22 cellular contexts compared by ENCODE assay signal in the genomic region with DNA sequence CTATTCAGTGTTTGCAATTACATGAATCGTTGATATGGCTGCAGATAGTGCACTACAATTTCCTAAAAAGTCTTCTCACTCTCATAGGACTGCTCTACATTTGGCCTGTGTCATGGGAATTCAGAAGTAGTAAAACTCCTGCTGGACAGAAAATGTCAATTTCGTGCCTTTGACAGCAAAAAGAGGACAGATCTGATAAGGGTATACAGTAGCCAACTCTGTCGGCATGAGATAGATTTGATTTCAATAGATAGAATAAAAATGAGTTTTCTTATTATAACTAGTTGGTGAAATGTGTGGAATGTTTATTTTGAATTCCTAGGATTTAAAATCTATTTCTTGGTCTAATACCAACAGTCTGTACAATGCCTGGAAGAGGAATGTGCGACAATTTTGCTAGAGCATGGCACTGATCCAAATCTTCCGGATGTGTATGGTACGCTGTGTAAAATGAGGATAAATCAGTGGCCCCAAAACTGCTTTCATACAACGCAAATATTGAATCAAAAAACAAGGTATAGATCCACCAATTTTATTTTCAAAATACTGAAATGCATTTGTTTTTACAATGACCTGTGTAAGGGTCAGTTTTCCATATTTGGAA.
DNase-seq lines count a peak whose midpoint lies in the region; ATAC-seq, FAIRE-seq and TF ChIP-seq lines count a peak whose summit lies in the region.
"Had no signal": no experiment of that assay in that cellular context is flagged by ENCODE, and none has a peak within 500 bp of the region (broad histone marks: within the 10 kb centered on the region; RNA-seq: fewer than 3 reads in every experiment).

No MANE protein-coding gene starts in this region.

- H3K27me3 Mint-ChIP-seq in GM23338 (ENCODE audit: insufficient read depth, low read depth, poor library complexity) = peaks cover 4% of the 10 kb centered on the region

- no peaks in the 10 kb centered on the region for H3K9me3 ChIP-seq in K562 (replicated peaks; ENCODE audit: control insufficient read depth, insufficient read depth, low read depth, low read length)
- H3K9me3 ChIP-seq: BE2C, HAP-1 had no signal

- no peak for ATAC-seq in GM23338
- ATAC-seq in K562 = no peak
- ATAC-seq in GM19397 (IDR thresholded peaks at IDR 0.05; ENCODE audit: unreplicated experiment) = no peak
- no peak for ATAC-seq in GM18858 (IDR thresholded peaks at IDR 0.05; ENCODE audit: unreplicated experiment)
- ATAC-seq in GM21390 (IDR thresholded peaks at IDR 0.05; ENCODE audit: unreplicated experiment) = no peak
- ATAC-seq: GM12878 had no signal

- no peaks in the 10 kb centered on the region; the same call in 2 of the 3 replicates for H3K4me1 Mint-ChIP-seq in GM23338
- H3K4me1 Mint-ChIP-seq: CD4-positive, CD25-positive, alpha-beta regulatory T cell; CD8-positive, alpha-beta memory T cell had no signal

- POLR2A ChIA-PET in K562 (lab: Yijun Ruan, JAX) = no interaction called here

- H3K4me2 ChIP-seq in GM23338 (no peak overlapping the region), K562 (ENCODE audit: insufficient read depth, low read length) (no peak overlapping the region)

- H3F3A ChIP-seq in GM23338 (replicated peaks; ENCODE audit: low read depth) = no peaks in the 10 kb centered on the region

- H3K9ac ChIP-seq in K562 (ENCODE audit: insufficient read depth in 1 of 2, low read depth in 2 of 2, low read length in 2 of 2) = no peak overlapping the region

- H3K36me3 ChIP-seq in GM23338 (ENCODE audit: insufficient read depth) (no peaks in the 10 kb centered on the region), K562 (ENCODE audit: control insufficient read depth, insufficient read depth, low read length) (no peaks in the 10 kb centered on the region)
- H3K36me3 ChIP-seq: BE2C, HAP-1 had no signal

- TF ChIP-seq RAD21 in K562 (CRISPR knock-in tag; conservative IDR thresholded peaks at IDR 0.05 in 1 of 2, IDR thresholded peaks at IDR 0.05 in 1 of 2) = no peak

- DNase-seq in GM23338 (ENCODE audit: low spot score) = no peak
- peak; percentile 5 for DNase-seq in HS-27A (ENCODE audit: low read depth)
- no peak for DNase-seq in K562 (ENCODE audit: extremely low read depth in 1 of 4, low spot score in 3 of 4)
- DNase-seq in lung microvascular endothelial cell (ENCODE audit: low read depth in 2 of 2) = peak; percentile 22 to 56
- no peak for DNase-seq in retina
- DNase-seq: ACHN; BE2C; C1 segment of cervical spinal cord; CD4-positive, CD25-positive, alpha-beta regulatory T cell; CD8-positive, alpha-beta memory T cell; COR-L47; DMS 273 treated with DMSO at 0.1 percent for 48 hours; DMS53; DND-41; EL had no signal

- no peaks in the 10 kb centered on the region for H3K9me1 ChIP-seq in K562 (ENCODE audit: control insufficient read depth, insufficient read depth, low read length)

- H3K36me3 Mint-ChIP-seq in GM23338 (ENCODE audit: low read depth) = no peaks in the 10 kb centered on the region
- H3K36me3 Mint-ChIP-seq: CD4-positive, CD25-positive, alpha-beta regulatory T cell; CD8-positive, alpha-beta memory T cell had no signal

- H3K9me2 ChIP-seq in GM23338 (ENCODE audit: insufficient read depth) = no peaks in the 10 kb centered on the region; the same call in 1 of the 2 replicates

- no peak overlapping the region for H3K4me3 ChIP-seq in GM23338
- no peak overlapping the region for H3K4me3 ChIP-seq in K562
- H3K4me3 ChIP-seq: GM12878, HAP-1 had no signal

- no peaks in the 10 kb centered on the region for H3K79me2 ChIP-seq in GM23338 (replicated peaks; ENCODE audit: insufficient read depth)
- H3K79me2 ChIP-seq in K562 (ENCODE audit: control insufficient read depth, insufficient read depth, low read length) = no peaks in the 10 kb centered on the region

- intact Hi-C loops in K562 (cut with micrococcal nuclease) = no loop called here

- TF ChIP-seq POLR2A in K562 (conservative IDR thresholded peaks at IDR 0.05) = no peak

- in situ Hi-C loops in K562 (cut with MboI) = no loop called here

- WGBS in K562 (ENCODE audit: insufficient coverage, low coverage, missing lambda C conversion rate) = 5% methylated on average over 7 of the region's 7 CpGs

- H3K4me1 ChIP-seq in GM23338 (ENCODE audit: insufficient read depth) (no peaks in the 10 kb centered on the region), K562 (replicated peaks in 1 of 2; ENCODE audit: control insufficient read depth in 2 of 2, insufficient read depth in 2 of 2, low read length in 2 of 2) (peaks cover 0 to 4% of the 10 kb centered on the region in 2 experiments; a peak in 1 of 5 replicates)

- H3K27me3 ChIP-seq in GM23338 (ENCODE audit: insufficient read depth) = no peaks in the 10 kb centered on the region
- H3K27me3 ChIP-seq in K562 (ENCODE audit: control insufficient read depth in 2 of 2, insufficient read depth in 2 of 2, low read length in 2 of 2) = peaks cover 5 to 14% of the 10 kb centered on the region in 2 experiments; a peak in 3 of 5 replicates

- CTCF ChIA-PET in K562 (lab: Yijun Ruan, JAX; ENCODE audit: low intra/inter-chr PET ratio) = no interaction called here

- TF ChIP-seq CTCF in GM23338 (conservative IDR thresholded peaks at IDR 0.05; ENCODE audit: low read depth in 2 of 2) (no peak), K562 (IDR thresholded peaks at IDR 0.05 in 2 of 3, conservative IDR thresholded peaks at IDR 0.05 in 1 of 3; ENCODE audit: insufficient read depth in 2 of 3, low read depth in 1 of 3, low read length in 3 of 3) (no peak)

- H4K20me1 ChIP-seq in GM23338 (replicated peaks; ENCODE audit: insufficient read depth) = no peaks in the 10 kb centered on the region; the same call in 1 of the 2 replicates
- no peaks in the 10 kb centered on the region for H4K20me1 ChIP-seq in K562 (replicated peaks; ENCODE audit: control insufficient read depth, insufficient read depth, low read length)

- no TSS peak for BruUV-seq in K562 (replicated peaks; lab: Mats Ljungman, UMichigan)

- no peak overlapping the region for H3K27ac Mint-ChIP-seq in GM23338
- H3K27ac Mint-ChIP-seq: CD4-positive, CD25-positive, alpha-beta regulatory T cell; CD8-positive, alpha-beta memory T cell had no signal

- H3K9me3 Mint-ChIP-seq in GM23338 = no peaks in the 10 kb centered on the region
- H3K9me3 Mint-ChIP-seq: CD4-positive, CD25-positive, alpha-beta regulatory T cell; CD8-positive, alpha-beta memory T cell had no signal

- TF ChIP-seq EP300 in K562 (IDR thresholded peaks at IDR 0.05; ENCODE audit: low read length) = no peak

- no peak overlapping the region for H3K4me3 Mint-ChIP-seq in GM23338
- H3K4me3 Mint-ChIP-seq: CD4-positive, CD25-positive, alpha-beta regulatory T cell; CD8-positive, alpha-beta memory T cell had no signal

- H2AFZ ChIP-seq in GM23338 (peak overlapping the region; percentile 80; the same call in 1 of the 2 replicates), K562 (ENCODE audit: low read depth, low read length) (no peak overlapping the region)

- H3K27ac ChIP-seq in GM23338 (ENCODE audit: low read depth) = no peak overlapping the region
- H3K27ac ChIP-seq in K562 (ENCODE audit: extremely low read depth, low read depth, low read length) = no peak overlapping the region

- FAIRE-seq in K562 (lab: Jason Lieb, UNC) = no peak
- FAIRE-seq: GM12878, GM19239, H1 had no signal

TF ChIP-seq in GM23338, 12 proteins besides CTCF, POLR2A, EP300 and RAD21:
- TF ChIP-seq JUNB (IDR thresholded peaks at IDR 0.05; ENCODE audit: unreplicated experiment) = no peak
- TF ChIP-seq ZNF331 (CRISPR knock-in tag; IDR thresholded peaks at IDR 0.05; ENCODE audit: low read depth) = no peak
- TF ChIP-seq POLR2AphosphoS5 (IDR thresholded peaks at IDR 0.05; ENCODE audit: low read depth) = no peak

TF ChIP-seq in K562, 482 proteins besides CTCF, POLR2A, EP300 and RAD21 (continues in another document):
- peak; percentile 36 for TF ChIP-seq NFIC (IDR thresholded peaks at IDR 0.05)
- TF ChIP-seq, protein P1, sequence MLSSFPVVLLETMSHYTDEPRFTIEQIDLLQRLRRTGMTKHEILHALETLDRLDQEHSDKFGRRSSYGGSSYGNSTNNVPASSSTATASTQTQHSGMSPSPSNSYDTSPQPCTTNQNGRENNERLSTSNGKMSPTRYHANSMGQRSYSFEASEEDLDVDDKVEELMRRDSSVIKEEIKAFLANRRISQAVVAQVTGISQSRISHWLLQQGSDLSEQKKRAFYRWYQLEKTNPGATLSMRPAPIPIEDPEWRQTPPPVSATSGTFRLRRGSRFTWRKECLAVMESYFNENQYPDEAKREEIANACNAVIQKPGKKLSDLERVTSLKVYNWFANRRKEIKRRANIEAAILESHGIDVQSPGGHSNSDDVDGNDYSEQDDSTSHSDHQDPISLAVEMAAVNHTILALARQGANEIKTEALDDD (IDR thresholded peaks at IDR 0.05) = no peak
- TF ChIP-seq NONO (IDR thresholded peaks at IDR 0.05; ENCODE audit: low read depth in 2 of 2, low read length in 1 of 2) = no peak
- TF ChIP-seq SMAD1 (IDR thresholded peaks at IDR 0.05; ENCODE audit: low read depth, low read length, partially characterized antibody) = no peak
- TF ChIP-seq CEBPZ (IDR thresholded peaks at IDR 0.05; ENCODE audit: borderline replicate concordance, low read depth, low read length) = no peak
- no peak for TF ChIP-seq CHD2 (IDR thresholded peaks at IDR 0.05; ENCODE audit: low read depth, low read length)
- no peak for TF ChIP-seq ZNF224 (CRISPR knock-in tag; IDR thresholded peaks at IDR 0.05)

Comparison
In these comparisons a context has a peak if more than half of its experiments do, and no peak if none do; other contexts are left out.
1. DNase-seq: peak in HS-27A (single experiment) and lung microvascular endothelial cell (2 of 2); none in GM23338 (single experiment), K562 (0 of 4) and retina (single experiment).